Comparison of ENCODE assay signal across 9 cellular contexts in genomic region chr5:73448072-73448432, GRCh38. TPM values are rescaled to one million over a fixed set of nuclear protein-coding genes. Genes with fewer than 3 reads are reported as not detected.
A peak's percentile ranks its signal among the peaks of the same experiment; 100 is the strongest.
DNase-seq lines count a peak whose midpoint lies in the region; ATAC-seq, FAIRE-seq and TF ChIP-seq lines count a peak whose summit lies in the region.
"Had no signal": no experiment of that assay in that cellular context is flagged by ENCODE, and none has a peak within 500 bp of the region (broad histone marks: within the 10 kb centered on the region; RNA-seq: fewer than 3 reads in every experiment).

No MANE protein-coding gene starts in this region.

- H3K27ac ChIP-seq in RWPE1: peak overlapping the region; percentile 95
- H3K27ac ChIP-seq in epithelial cell of prostate: peak overlapping the region; percentile 63
- H3K27ac ChIP-seq in sigmoid colon: peak overlapping the region in 1 of 4 donors; percentile 93
- H3K27ac ChIP-seq: gastrocnemius medialis had no signal

- peak overlapping the region in 3 of 4 donors; percentile 32 to 39 (median 38) for H3K4me3 ChIP-seq in sigmoid colon

- DNase-seq in AG08395 (ENCODE audit: low spot score) (peak; percentile 34), RWPE1 (ENCODE audit: low spot score) (no peak), epithelial cell of prostate (ENCODE audit: low read depth, low spot score) (no peak), sigmoid colon (no peak), SHP77 treated with DMSO at 0.1 percent for 48 hours (lab: John Stamatoyannopoulos, UW) (no peak), frontal cortex (ENCODE audit: low spot score in 2 of 2) (no peak), middle frontal gyrus (ENCODE audit: extremely low spot score, low spot score) (no peak)

- no peaks in the 10 kb centered on the region for H3K9me3 ChIP-seq in sigmoid colon
- H3K9me3 ChIP-seq: gastrocnemius medialis had no signal

- intact Hi-C loops in sigmoid colon (cut with DNase I): loop anchor here (10.0 kb wide), 1 partner anchor 73 kb away; no protein-coding TSS in a partner anchor

- CTCF ChIA-PET in RWPE1 (lab: Yijun Ruan, JAX): interaction anchor here (0.6 to 2.8 kb wide), 9 partner anchors 11 to 365 kb away, joined by 3 to 34 read pairs (median 3); partner anchors contain the start of gene BTF3

- POLR2A ChIA-PET in RWPE1 (lab: Yijun Ruan, JAX; ENCODE audit: low non-redundant PET): interaction anchor here (0.6 to 2.2 kb wide), 6 partner anchors 51 to 232 kb away, joined by 3 to 13 read pairs (median 4); partner anchors contain the start of gene BTF3

- TF ChIP-seq EP300 in sigmoid colon (IDR thresholded peaks at IDR 0.05): no peak

- FAIRE-seq in frontal cortex (lab: Jason Lieb, UNC): no peak

- peaks cover 0 to 35% (median 29%) of the 10 kb centered on the region in 4 donors for H3K4me1 ChIP-seq in sigmoid colon

- no peaks in the 10 kb centered on the region for H3K36me3 ChIP-seq in sigmoid colon
- H3K36me3 ChIP-seq: gastrocnemius medialis had no signal

- 1% methylated on average over 48 of the region's 48 CpGs for WGBS in sigmoid colon, 2 donors

- TF ChIP-seq POLR2A in sigmoid colon (IDR thresholded peaks at IDR 0.05): no peak

- ATAC-seq in GM19025 (IDR thresholded peaks at IDR 0.05; ENCODE audit: low read depth, unreplicated experiment): peak; percentile 16

- peaks cover 79 to 95% (median 89%) of the 10 kb centered on the region in 3 donors for H3K27me3 ChIP-seq in sigmoid colon

- TF ChIP-seq CTCF in RWPE1 (conservative IDR thresholded peaks at IDR 0.05; ENCODE audit: low read depth): no peak
- no peak for TF ChIP-seq CTCF in sigmoid colon (IDR thresholded peaks at IDR 0.05)

RNA-seq across cellular contexts. Expression of gene FOXD1, which starts 0.5 kb away (rescaled TPM):
- under 1 TPM in 2 of 4 donors, not detected in 2; 0.36 to 0.49 TPM for total RNA-seq in sigmoid colon
- polyA plus RNA-seq in sigmoid colon: under 1 TPM in 1 of 3 donors, not detected in 2; 0.09 TPM
- 0.82 TPM for total RNA-seq in frontal cortex

RNA-seq across cellular contexts. Expression of gene BTF3, which starts 50.2 kb away (rescaled TPM):
- 100 to 1,000 TPM; 490 to 780 (median 726) TPM for total RNA-seq in sigmoid colon
- 1,000 to 10,000 TPM in 1 of 3 donors, 100 to 1,000 TPM in 2; 706 to 1,119 (median 968) TPM for polyA plus RNA-seq in sigmoid colon
- 230 TPM for total RNA-seq in frontal cortex
